ENCODE assay signal across 1 cellular context in the genomic region with DNA sequence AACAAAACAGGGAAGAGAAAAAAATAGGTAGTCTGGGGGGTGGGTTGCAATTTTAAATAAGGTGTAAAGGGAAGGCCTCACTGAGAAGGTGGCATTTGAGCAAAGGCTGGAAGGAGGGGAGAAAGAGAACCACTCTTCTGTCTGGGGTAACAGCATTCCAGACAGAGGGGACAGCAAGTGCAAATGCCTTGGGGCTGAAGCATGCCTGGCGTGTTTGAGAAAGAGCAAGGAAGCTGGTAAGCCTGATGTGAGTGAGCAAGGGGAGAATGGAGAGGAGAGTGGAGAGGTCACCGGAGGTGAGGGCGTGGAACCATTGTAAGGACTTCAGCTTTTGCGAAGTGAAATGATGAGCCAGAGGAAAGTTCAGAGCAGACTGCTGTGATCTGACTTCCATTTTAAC.
TF ChIP-seq lines count a peak whose summit lies in the region.

No MANE protein-coding gene starts in this region.

TF ChIP-seq in IMR-90, 13 proteins besides CTCF, POLR2A, EP300 and RAD21:
- no peak for TF ChIP-seq FOS (IDR thresholded peaks at IDR 0.05; ENCODE audit: low read depth, low read length)
- no peak for TF ChIP-seq ELK1 (IDR thresholded peaks at IDR 0.05; ENCODE audit: borderline replicate concordance, low read depth, low read length)
- TF ChIP-seq NFE2L2 (IDR thresholded peaks at IDR 0.05; ENCODE audit: low read depth, low read length): no peak
- no peak for TF ChIP-seq SMC3 (IDR thresholded peaks at IDR 0.05; ENCODE audit: low read depth, low read length)
- TF ChIP-seq RCOR1 (IDR thresholded peaks at IDR 0.05; ENCODE audit: insufficient replicate concordance, low read length): no peak
- no peak for TF ChIP-seq CEBPB (IDR thresholded peaks at IDR 0.05; ENCODE audit: low read depth, low read length)
- TF ChIP-seq MXI1 (IDR thresholded peaks at IDR 0.05; ENCODE audit: borderline replicate concordance, low read depth, low read length): no peak
- no peak for TF ChIP-seq MAFK (IDR thresholded peaks at IDR 0.05; ENCODE audit: low read depth, low read length)
- TF ChIP-seq BHLHE40 (IDR thresholded peaks at IDR 0.05; ENCODE audit: low read depth, low read length): no peak
- TF ChIP-seq RFX5 (IDR thresholded peaks at IDR 0.05; ENCODE audit: low read depth, low read length): no peak
- no peak for TF ChIP-seq MAZ (IDR thresholded peaks at IDR 0.05; ENCODE audit: borderline replicate concordance, low read depth, low read length)
- no peak for TF ChIP-seq CHD1 (IDR thresholded peaks at IDR 0.05; ENCODE audit: low read depth, low read length)
- TF ChIP-seq, protein P1, sequence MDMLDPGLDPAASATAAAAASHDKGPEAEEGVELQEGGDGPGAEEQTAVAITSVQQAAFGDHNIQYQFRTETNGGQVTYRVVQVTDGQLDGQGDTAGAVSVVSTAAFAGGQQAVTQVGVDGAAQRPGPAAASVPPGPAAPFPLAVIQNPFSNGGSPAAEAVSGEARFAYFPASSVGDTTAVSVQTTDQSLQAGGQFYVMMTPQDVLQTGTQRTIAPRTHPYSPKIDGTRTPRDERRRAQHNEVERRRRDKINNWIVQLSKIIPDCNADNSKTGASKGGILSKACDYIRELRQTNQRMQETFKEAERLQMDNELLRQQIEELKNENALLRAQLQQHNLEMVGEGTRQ (IDR thresholded peaks at IDR 0.05; ENCODE audit: low read depth, low read length): no peak
TF ChIP-seq in IMR-90: peak in this region for 0.
